Comparison of ENCODE assay signal across 18 cellular contexts in the genomic region with DNA sequence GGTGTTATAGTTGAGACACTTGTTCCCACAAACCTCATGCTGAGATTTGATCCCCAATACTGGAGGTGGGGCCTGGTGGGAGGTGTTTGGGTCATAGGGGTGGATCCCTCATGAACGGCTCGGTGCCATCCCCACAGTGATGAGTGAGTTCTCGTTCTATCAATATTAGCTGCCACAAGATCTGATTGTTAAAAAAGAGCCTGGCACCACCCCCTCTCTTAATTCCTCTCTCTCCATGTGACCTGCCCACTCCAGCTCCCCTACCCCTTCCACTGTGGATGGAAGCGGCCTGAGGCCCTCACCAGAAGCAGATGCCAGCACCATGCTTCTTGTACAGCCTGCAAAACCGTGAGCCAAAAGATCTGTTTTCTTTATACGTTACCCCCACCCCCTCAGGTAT. TPM values are rescaled to one million over a fixed set of nuclear protein-coding genes. Genes with fewer than 3 reads are reported as not detected.
DNase-seq lines count a peak whose midpoint lies in the region; ATAC-seq and TF ChIP-seq lines count a peak whose summit lies in the region.
"Had no signal": no experiment of that assay in that cellular context is flagged by ENCODE, and none has a peak within 500 bp of the region (broad histone marks: within the 10 kb centered on the region; RNA-seq: fewer than 3 reads in every experiment).

No MANE protein-coding gene starts in this region.

- peak overlapping the region; percentile 0 for H3K14ac ChIP-seq in trophoblast cell (ENCODE audit: low read length)

- H3K27ac ChIP-seq in Karpas-422 (ENCODE audit: low read length) (no peak overlapping the region), epithelial cell of prostate (peak overlapping the region; percentile 94), trophoblast cell (ENCODE audit: low read depth, low read length) (no peak overlapping the region), sigmoid colon (no peak overlapping the region)

- H3K9me3 ChIP-seq in Karpas-422 (ENCODE audit: low read length), result no peaks in the 10 kb centered on the region
- no peaks in the 10 kb centered on the region for H3K9me3 ChIP-seq in trophoblast cell (ENCODE audit: insufficient read depth, low read depth, low read length)
- no peaks in the 10 kb centered on the region for H3K9me3 ChIP-seq in sigmoid colon
- H3K9me3 ChIP-seq: BLaER1 treated with 17β-estradiol and CSF1 and Interleukin-3, amounts not matched to agents 10 nM and 100 nM; SJSA1 had no signal

- no CpG with 5 or more reads among the region's 6 CpGs for WGBS in trophoblast cell (ENCODE audit: extremely low coverage, insufficient coverage, insufficient read length)
- WGBS in sigmoid colon, 2 donors, result 90 to 93% methylated on average over 6 of the region's 6 CpGs

- TF ChIP-seq CTCF in Calu3 (IDR thresholded peaks at IDR 0.05; ENCODE audit: unreplicated experiment), result no peak
- no peak for TF ChIP-seq CTCF in sigmoid colon (IDR thresholded peaks at IDR 0.05)
- no peak for TF ChIP-seq CTCF in progenitor cell of endocrine pancreas (IDR thresholded peaks at IDR 0.05; ENCODE audit: unreplicated experiment)

- H3K4me1 Mint-ChIP-seq in Calu3 (ENCODE audit: low read depth, unreplicated experiment), result peaks cover 50% of the 10 kb centered on the region
- H3K4me1 Mint-ChIP-seq in progenitor cell of endocrine pancreas (ENCODE audit: low read depth), result peaks cover 34% of the 10 kb centered on the region

- intact Hi-C loops in Calu3 (cut with micrococcal nuclease; ENCODE audit: unreplicated experiment), result no loop called here
- intact Hi-C loops in sigmoid colon (cut with DNase I), result no loop called here

- no peak overlapping the region for H2BK5ac ChIP-seq in trophoblast cell (ENCODE audit: low read depth, low read length, poor library complexity)

- TF ChIP-seq POLR2A in sigmoid colon (IDR thresholded peaks at IDR 0.05), result no peak

- no peak overlapping the region for H3K4me2 ChIP-seq in Karpas-422 (ENCODE audit: low read depth, low read length, poor library complexity, severe bottlenecking)
- no peak overlapping the region for H3K4me2 ChIP-seq in trophoblast cell (ENCODE audit: low read length)
- H3K4me2 ChIP-seq: PC-9 had no signal

- peak overlapping the region; percentile 12 for H4K91ac ChIP-seq in trophoblast cell (ENCODE audit: low read depth, low read length)

- DNase-seq in Calu3 (no peak), Karpas-422 (peak; percentile 15), epithelial cell of prostate (ENCODE audit: low read depth, low spot score) (no peak), trophoblast cell (no peak), sigmoid colon (no peak), progenitor cell of endocrine pancreas (ENCODE audit: low spot score, unreplicated experiment) (no peak)
- DNase-seq: DND-41, MM.1S, NCI-H1092, NCI-H1436 treated with DMSO at 0.1 percent for 48 hours, NCI-H2029, NCI-H345, NCI-H524 treated with DMSO at 0.1 percent for 48 hours, PC-9 had no signal

- H2BK120ac ChIP-seq in trophoblast cell (ENCODE audit: insufficient read depth, low read length, poor library complexity), result no peak overlapping the region

- H4K12ac ChIP-seq in trophoblast cell (ENCODE audit: low read depth, low read length), result no peak overlapping the region

- CTCF ChIA-PET in Calu3 (lab: Charles Lee), result no interaction called here

- no peak overlapping the region for H4K8ac ChIP-seq in trophoblast cell (ENCODE audit: low read depth, low read length)

- H2BK12ac ChIP-seq in trophoblast cell (ENCODE audit: low read length), result peak overlapping the region; percentile 33

- peaks cover 25% of the 10 kb centered on the region for H3K79me1 ChIP-seq in trophoblast cell (ENCODE audit: low read length)

- H2AFZ ChIP-seq in Karpas-422 (ENCODE audit: low read length) (no peak overlapping the region), trophoblast cell (ENCODE audit: insufficient read depth, low read length, poor library complexity) (no peak overlapping the region)
- H2AFZ ChIP-seq: PC-9 had no signal

- no peak overlapping the region for H3K4ac ChIP-seq in trophoblast cell (ENCODE audit: low read depth, low read length)

- H3K36me3 Mint-ChIP-seq in Calu3 (ENCODE audit: insufficient read depth, unreplicated experiment), result peaks cover 55% of the 10 kb centered on the region
- H3K36me3 Mint-ChIP-seq in progenitor cell of endocrine pancreas (ENCODE audit: insufficient read depth), result peaks cover 6% of the 10 kb centered on the region

- H3K27me3 ChIP-seq in Karpas-422 (ENCODE audit: low read length), result no peaks in the 10 kb centered on the region
- no peaks in the 10 kb centered on the region for H3K27me3 ChIP-seq in trophoblast cell (ENCODE audit: insufficient read depth, low read length)
- no peaks in the 10 kb centered on the region for H3K27me3 ChIP-seq in sigmoid colon
- H3K27me3 ChIP-seq: BLaER1 treated with 17β-estradiol and CSF1 and Interleukin-3, amounts not matched to agents 10 nM and 100 nM; SJSA1 had no signal

- no peak overlapping the region for H3K23ac ChIP-seq in trophoblast cell (ENCODE audit: low read length)

- ATAC-seq in HG02678 (IDR thresholded peaks at IDR 0.05; ENCODE audit: unreplicated experiment), result no peak

- H3K9ac ChIP-seq in Karpas-422 (ENCODE audit: low read length) (no peak overlapping the region), trophoblast cell (ENCODE audit: low read length) (no peak overlapping the region)
- H3K9ac ChIP-seq: BLaER1 treated with 17β-estradiol and CSF1 and Interleukin-3, amounts not matched to agents 10 nM and 100 nM had no signal

- H3K4me3 ChIP-seq in Karpas-422 (ENCODE audit: low read length) (no peak overlapping the region), trophoblast cell (ENCODE audit: low read depth, low read length) (no peak overlapping the region), sigmoid colon (no peak overlapping the region)
- H3K4me3 ChIP-seq: BLaER1 treated with 17β-estradiol and CSF1 and Interleukin-3, amounts not matched to agents 10 nM and 100 nM; PC-9; SJSA1 had no signal

- BruUV-seq in Calu3 (replicated peaks; lab: Mats Ljungman, UMichigan), result no TSS peak

- no peaks in the 10 kb centered on the region for H3K4me1 ChIP-seq in Karpas-422 (ENCODE audit: low read length)
- peaks cover 35 to 49% of the 10 kb centered on the region in 2 experiments for H3K4me1 ChIP-seq in trophoblast cell (ENCODE audit: control insufficient read depth in 1 of 2, insufficient read depth in 2 of 2, low read length in 2 of 2)
- H3K4me1 ChIP-seq in sigmoid colon, result peaks cover 0 to 34% (median 21%) of the 10 kb centered on the region in 4 donors

- no peaks in the 10 kb centered on the region for H4K20me1 ChIP-seq in Karpas-422 (ENCODE audit: insufficient read depth, low read depth, low read length)
- H4K20me1 ChIP-seq: BLaER1 treated with 17β-estradiol and CSF1 and Interleukin-3, amounts not matched to agents 10 nM and 100 nM had no signal

- H3K27me3 Mint-ChIP-seq in Calu3 (ENCODE audit: unreplicated experiment) (no peaks in the 10 kb centered on the region), progenitor cell of endocrine pancreas (no peaks in the 10 kb centered on the region)

- peak overlapping the region; percentile 13 for H2AK5ac ChIP-seq in trophoblast cell (ENCODE audit: low read length)

- H3K4me3 Mint-ChIP-seq in Calu3 (ENCODE audit: low read depth, unreplicated experiment) (no peak overlapping the region), progenitor cell of endocrine pancreas (ENCODE audit: low read depth) (no peak overlapping the region)

- H3K27ac Mint-ChIP-seq in Calu3 (ENCODE audit: unreplicated experiment), result peak overlapping the region; percentile 45
- no peak overlapping the region for H3K27ac Mint-ChIP-seq in progenitor cell of endocrine pancreas

- H3K9me3 Mint-ChIP-seq in Calu3 (ENCODE audit: low read depth, unreplicated experiment) (no peaks in the 10 kb centered on the region), progenitor cell of endocrine pancreas (ENCODE audit: low read depth) (no peaks in the 10 kb centered on the region)

- H3K9me2 ChIP-seq in Karpas-422 (replicated peaks; ENCODE audit: insufficient read depth, low read length), result no peaks in the 10 kb centered on the region

- H3K79me2 ChIP-seq in Karpas-422 (ENCODE audit: low read length), result no peaks in the 10 kb centered on the region
- peaks cover 2% of the 10 kb centered on the region for H3K79me2 ChIP-seq in trophoblast cell (ENCODE audit: control insufficient read depth, insufficient read depth, low read length, poor library complexity)

- H3K36me3 ChIP-seq in Karpas-422 (ENCODE audit: insufficient read depth, low read length) (no peaks in the 10 kb centered on the region), trophoblast cell (ENCODE audit: control insufficient read depth in 1 of 2, insufficient read depth in 2 of 2, low read length in 2 of 2) (no peaks in the 10 kb centered on the region), sigmoid colon (no peaks in the 10 kb centered on the region)

- TF ChIP-seq EP300 in sigmoid colon (IDR thresholded peaks at IDR 0.05), result no peak

- H3K18ac ChIP-seq in trophoblast cell (ENCODE audit: low read length), result no peak overlapping the region

RNA-seq across cellular contexts. Expression of gene TRIM16, which starts 31.2 kb away (rescaled TPM):
- total RNA-seq in Calu3 (2022) (53.2 and 56.1 TPM in 2 replicates), sigmoid colon (10 to 100 TPM in 3 of 4 donors, 1 to 10 TPM in 1; 8.8 to 24.6 (median 17.4) TPM), progenitor cell of endocrine pancreas (25.0 and 28.0 TPM in 2 replicates)
- 10.9 and 13.2 TPM in 2 replicates for total RNA-seq in Karpas-422 (2014; rRNA removed; shearing (Covaris generic); ENCODE audit: low replicate concordance)
- polyA plus RNA-seq in trophoblast cell (2013), result 12.9 TPM in 2 replicates
- 10 to 100 TPM; 13.6 to 16.2 (median 14.4) TPM for polyA plus RNA-seq in sigmoid colon

RNA-seq across cellular contexts. Expression of gene FBXW10B, which starts 33.5 kb away (rescaled TPM):
- total RNA-seq in Calu3 (2022) (8.1 and 12.6 TPM in 2 replicates), sigmoid colon (under 1 TPM in 1 of 4 donors, not detected in 3; 0.55 TPM), progenitor cell of endocrine pancreas (0.69 and 0.81 TPM in 2 replicates)
- 0.26 TPM in 1 of 2 replicates, not detected in the other for total RNA-seq in Karpas-422 (2014; rRNA removed; shearing (Covaris generic); ENCODE audit: low replicate concordance)
- polyA plus RNA-seq in trophoblast cell (2013), result 0.30 and 0.58 TPM in 2 replicates
- 1 to 10 TPM in 1 of 3 donors, not detected in 2; 1.0 TPM for polyA plus RNA-seq in sigmoid colon
- total RNA-seq: G401 had no signal

RNA-seq across cellular contexts. Expression of gene ZNF286A, which starts 46.6 kb away (rescaled TPM):
- total RNA-seq in Calu3 (2022) (15.3 and 22.3 TPM in 2 replicates), sigmoid colon (10 to 100 TPM in 3 of 4 donors, 1 to 10 TPM in 1; 8.3 to 25.7 (median 22.9) TPM), progenitor cell of endocrine pancreas (97.0 and 98.0 TPM in 2 replicates)
- total RNA-seq in Karpas-422 (2014; rRNA removed; shearing (Covaris generic); ENCODE audit: low replicate concordance), result 50.5 and 51.3 TPM in 2 replicates
- 21.5 and 22.0 TPM in 2 replicates for polyA plus RNA-seq in trophoblast cell (2013)
- 10 to 100 TPM in 1 of 3 donors, 1 to 10 TPM in 2; 6.0 to 14.4 (median 7.9) TPM for polyA plus RNA-seq in sigmoid colon
